ENCODE assay signal across 8 cellular contexts in genomic region chr7:148967032-148967372, GRCh38.
DNase-seq lines count a peak whose midpoint lies in the region; ATAC-seq, FAIRE-seq and TF ChIP-seq lines count a peak whose summit lies in the region.

No MANE protein-coding gene starts in this region.

- H3K79me2 ChIP-seq in keratinocyte (ENCODE audit: control insufficient read depth, insufficient read depth, low read length), result no peaks in the 10 kb centered on the region

- dilution Hi-C loops in keratinocyte (cut with MboI; ENCODE audit: extremely low pct_ligation_motif_present, low sequenced_read_pairs), result no loop called here

- TF ChIP-seq CTCF in heart left ventricle (IDR thresholded peaks at IDR 0.05), result peak in 1 of 12 donors; percentile 8
- no peak for TF ChIP-seq CTCF in keratinocyte (optimal IDR thresholded peaks at IDR 0.05 in 1 of 3, IDR thresholded peaks at IDR 0.05 in 1 of 3, conservative IDR thresholded peaks at IDR 0.05 in 1 of 3; ENCODE audit: extremely low read depth in 1 of 3, insufficient read depth in 2 of 3, low read length in 3 of 3)
- TF ChIP-seq CTCF in upper lobe of left lung (IDR thresholded peaks at IDR 0.05), result no peak

- TF ChIP-seq POLR2A in heart left ventricle (IDR thresholded peaks at IDR 0.05), result no peak
- no peak for TF ChIP-seq POLR2A in upper lobe of left lung (IDR thresholded peaks at IDR 0.05)

- H3K4me1 ChIP-seq in heart left ventricle (peaks cover 0 to 25% (median 8%) of the 10 kb centered on the region in 12 donors), keratinocyte (ENCODE audit: control insufficient read depth, extremely low read depth, insufficient read depth, low read length) (peaks cover 9% of the 10 kb centered on the region), upper lobe of left lung (peaks cover 6 to 25% (median 10%) of the 10 kb centered on the region in 4 donors)

- H3K9ac ChIP-seq in keratinocyte (ENCODE audit: control insufficient read depth, extremely low read depth, insufficient read depth, low read length), result no peak overlapping the region

- ATAC-seq in heart left ventricle (no peak), left ventricle myocardium superior (no peak), SK-N-SH treated with all-trans-retinoic acid at 6 μM for 48 hours (peak; percentile 20), upper lobe of left lung (ENCODE audit: low FRiP score in 2 of 2) (no peak)

- H3K9me3 ChIP-seq in heart left ventricle, result no peaks in the 10 kb centered on the region
- H3K9me3 ChIP-seq in keratinocyte (ENCODE audit: control insufficient read depth, low read depth, low read length), result no peaks in the 10 kb centered on the region
- no peaks in the 10 kb centered on the region for H3K9me3 ChIP-seq in upper lobe of left lung

- no peaks in the 10 kb centered on the region for H3K36me3 ChIP-seq in heart left ventricle
- no peaks in the 10 kb centered on the region for H3K36me3 ChIP-seq in keratinocyte (ENCODE audit: control insufficient read depth in 2 of 2, extremely low read depth in 1 of 2, insufficient read depth in 2 of 2, low read length in 2 of 2)
- no peaks in the 10 kb centered on the region for H3K36me3 ChIP-seq in upper lobe of left lung

- DNase-seq in heart left ventricle (no peak), left ventricle myocardium superior (no peak), keratinocyte (ENCODE audit: low read depth, low spot score) (no peak), upper lobe of left lung (no peak), occipital lobe (lab: John Stamatoyannopoulos, UW) (no peak), NCI-H526 treated with DMSO at 0.1 percent for 48 hours (lab: John Stamatoyannopoulos, UW) (no peak), medulla oblongata (ENCODE audit: extremely low spot score) (no peak)

- TF ChIP-seq EP300 in upper lobe of left lung (IDR thresholded peaks at IDR 0.05), result no peak

- H3K9me1 ChIP-seq in keratinocyte (ENCODE audit: control insufficient read depth, extremely low read depth, insufficient read depth, low read length), result no peaks in the 10 kb centered on the region

- intact Hi-C loops in heart left ventricle (cut with DNase I) (loop anchor here in 7 of 10 donors (2.0 to 10.0 kb wide), 7 partner anchors 20 to 702 kb away; partner anchors contain the start of genes CUL1 (in 3 of the 7) and EZH2 (in 1 of the 7)), left ventricle myocardium superior (cut with micrococcal nuclease) (loop anchor here (10.0 kb wide), 1 partner anchor 462 kb away; no protein-coding TSS in a partner anchor)

- peak overlapping the region; percentile 35 for H3K4me2 ChIP-seq in keratinocyte (ENCODE audit: control insufficient read depth, extremely low read depth, insufficient read depth, low read depth, low read length)

- H3K27ac ChIP-seq in heart left ventricle (peak overlapping the region in 1 of 12 donors; percentile 62), keratinocyte (ENCODE audit: control insufficient read depth, insufficient read depth, low read length) (peak overlapping the region; percentile 22), upper lobe of left lung (no peak overlapping the region)

- WGBS in heart left ventricle, 4 donors, result 27 to 34% (median 32%) methylated on average over 13 of the region's 13 CpGs
- WGBS in upper lobe of left lung, 2 donors, result 27 to 31% methylated on average over 11 to 13 of the region's 13 CpGs

- peak overlapping the region in 9 of 12 donors; percentile 43 to 62 (median 51) for H3K4me3 ChIP-seq in heart left ventricle
- H3K4me3 ChIP-seq in keratinocyte (ENCODE audit: control insufficient read depth in 2 of 3, extremely low read depth in 1 of 3, insufficient read depth in 2 of 3, low read depth in 1 of 3, low read length in 3 of 3), result no peak overlapping the region
- peak overlapping the region in 3 of 4 donors; percentile 32 to 46 (median 43) for H3K4me3 ChIP-seq in upper lobe of left lung

- FAIRE-seq in keratinocyte (lab: Jason Lieb, UNC), result no peak

- H3K27me3 ChIP-seq in heart left ventricle (no peaks in the 10 kb centered on the region), keratinocyte (ENCODE audit: control insufficient read depth, extremely low read depth, insufficient read depth, low read length) (no peaks in the 10 kb centered on the region), upper lobe of left lung (no peaks in the 10 kb centered on the region)

- peak overlapping the region; percentile 24 for H2AFZ ChIP-seq in keratinocyte (ENCODE audit: control insufficient read depth, low read length)

- no peaks in the 10 kb centered on the region for H4K20me1 ChIP-seq in keratinocyte (ENCODE audit: control insufficient read depth, extremely low read depth, insufficient read depth, low read length)

TF ChIP-seq in SK-N-SH treated with all-trans-retinoic acid at 6 μM for 48 hours, 23 proteins besides CTCF, POLR2A, EP300 and RAD21 (continues in another document):
- TF ChIP-seq OSR1 (CRISPR knock-in tag; IDR thresholded peaks at IDR 0.05) (no peak), ZNF70 (CRISPR knock-in tag; IDR thresholded peaks at IDR 0.05) (no peak), SNAI2 (CRISPR knock-in tag; IDR thresholded peaks at IDR 0.05) (no peak), CREB5 (CRISPR knock-in tag; IDR thresholded peaks at IDR 0.05; ENCODE audit: low read depth) (no peak), PPARA (CRISPR knock-in tag; IDR thresholded peaks at IDR 0.05; ENCODE audit: borderline replicate concordance) (no peak), ZNF8 (CRISPR knock-in tag; IDR thresholded peaks at IDR 0.05) (no peak), TOX (CRISPR knock-in tag; IDR thresholded peaks at IDR 0.05; ENCODE audit: borderline replicate concordance) (no peak), RARB (CRISPR knock-in tag; IDR thresholded peaks at IDR 0.05) (no peak), PATZ1 (CRISPR knock-in tag; IDR thresholded peaks at IDR 0.05; ENCODE audit: borderline replicate concordance) (no peak), ESRRG (CRISPR knock-in tag; IDR thresholded peaks at IDR 0.05) (no peak), ISL1 (CRISPR knock-in tag; IDR thresholded peaks at IDR 0.05) (no peak), ARNTL (CRISPR knock-in tag; IDR thresholded peaks at IDR 0.05; ENCODE audit: borderline replicate concordance, low read depth) (no peak), GLIS3 (CRISPR knock-in tag; IDR thresholded peaks at IDR 0.05) (no peak), BACH2 (CRISPR knock-in tag; IDR thresholded peaks at IDR 0.05; ENCODE audit: borderline replicate concordance) (no peak), TCF4 (CRISPR knock-in tag; IDR thresholded peaks at IDR 0.05; ENCODE audit: borderline replicate concordance) (no peak), ZFP3 (CRISPR knock-in tag; IDR thresholded peaks at IDR 0.05) (no peak), ZFP30 (CRISPR knock-in tag; IDR thresholded peaks at IDR 0.05) (no peak), TSHZ2 (CRISPR knock-in tag; IDR thresholded peaks at IDR 0.05) (no peak)

Comparison
In these comparisons a context has a peak if more than half of its experiments do, and no peak if none do; other contexts are left out.
1. H3K4me3 ChIP-seq: peak in heart left ventricle (9 of 12) and upper lobe of left lung (3 of 4); none in keratinocyte (0 of 3).